ENCODE assay signal across 14 cellular contexts in genomic region chr10:120794390-120794789, GRCh38. TPM values are rescaled to one million over a fixed set of nuclear protein-coding genes. Genes with fewer than 3 reads are reported as not detected.
DNase-seq lines count a peak whose midpoint lies in the region; ATAC-seq and TF ChIP-seq lines count a peak whose summit lies in the region.
"Had no signal": no experiment of that assay in that cellular context is flagged by ENCODE, and none has a peak within 500 bp of the region (broad histone marks: within the 10 kb centered on the region; RNA-seq: fewer than 3 reads in every experiment).

No MANE protein-coding gene starts in this region.

- H3K36me3 ChIP-seq in BLaER1 (no peaks in the 10 kb centered on the region), SJCRH30 (no peaks in the 10 kb centered on the region), neuronal stem cell (replicated peaks in 1 of 2; ENCODE audit: control insufficient read depth in 2 of 2, insufficient read depth in 2 of 2, low read length in 2 of 2) (no peaks in the 10 kb centered on the region), thyroid gland (no peaks in the 10 kb centered on the region)

- no peak overlapping the region for H2BK120ac ChIP-seq in neuronal stem cell (ENCODE audit: low read depth, low read length)

- no peak overlapping the region for H3K4me3 Mint-ChIP-seq in MCF 10A (ENCODE audit: unreplicated experiment)
- H3K4me3 Mint-ChIP-seq: CD4-positive, alpha-beta T cell; H9 had no signal

- H3K9ac ChIP-seq in BLaER1 (no peak overlapping the region), neuronal stem cell (ENCODE audit: low read depth, low read length, poor library complexity) (no peak overlapping the region)

- H3K4me1 ChIP-seq in BLaER1 (peaks cover 20% of the 10 kb centered on the region), SJCRH30 (no peaks in the 10 kb centered on the region), neuronal stem cell (ENCODE audit: control insufficient read depth in 2 of 2, insufficient read depth in 1 of 2, low read depth in 1 of 2, low read length in 2 of 2) (peaks cover 16% of the 10 kb centered on the region in 2 donors), thyroid gland (no peaks in the 10 kb centered on the region)

- DNase-seq in NCI-H446 treated with DMSO at 0.1 percent for 48 hours (lab: John Stamatoyannopoulos, UW) (peak; percentile 33), SJCRH30 (peak; percentile 43 to 55), neuronal stem cell (ENCODE audit: low spot score) (no peak), amygdala (lab: John Stamatoyannopoulos, UW) (no peak), MCF 10A (ENCODE audit: unreplicated experiment) (no peak), thyroid gland (no peak)
- DNase-seq: 8988T; AML-193; CD4-positive, alpha-beta T cell; DMS79; GOT3; H9 had no signal

- WGBS in neuronal stem cell (ENCODE audit: extremely low coverage in 2 of 2, insufficient read length in 2 of 2, insufficient replicate concordance in 1 of 2), 2 donors: no CpG with 5 or more reads among the region's 4 CpGs
- 93 to 94% methylated on average over 4 of the region's 4 CpGs for WGBS in thyroid gland, 2 donors

- H2AFZ ChIP-seq in neuronal stem cell (ENCODE audit: low read length): no peak overlapping the region

- no peak overlapping the region for H3K18ac ChIP-seq in neuronal stem cell (ENCODE audit: low read length)

- no peak overlapping the region for H2BK15ac ChIP-seq in neuronal stem cell (ENCODE audit: low read length)

- H3K14ac ChIP-seq in neuronal stem cell (ENCODE audit: low read length): no peak overlapping the region

- H3K4me2 ChIP-seq in BLaER1 (peak overlapping the region; percentile 50), neuronal stem cell (ENCODE audit: insufficient read depth, low read length, poor library complexity, severe bottlenecking) (no peak overlapping the region)

- BruUV-seq in MCF 10A (replicated peaks; lab: Mats Ljungman, UMichigan): no TSS peak

- no peak overlapping the region for H4K91ac ChIP-seq in neuronal stem cell (ENCODE audit: low read depth, low read length, poor library complexity)

- intact Hi-C loops in MCF 10A (cut with micrococcal nuclease): no loop called here
- intact Hi-C loops in thyroid gland (cut with DNase I): no loop called here

- H3K27ac Mint-ChIP-seq in MCF 10A (ENCODE audit: low read depth, unreplicated experiment): no peak overlapping the region
- H3K27ac Mint-ChIP-seq: CD4-positive, alpha-beta T cell; H9 had no signal

- POLR2A ChIA-PET in MCF 10A (lab: Yijun Ruan, JAX): no interaction called here

- no peaks in the 10 kb centered on the region for H3K79me1 ChIP-seq in neuronal stem cell (ENCODE audit: low read depth, low read length)

- H3K4me1 Mint-ChIP-seq in MCF 10A (ENCODE audit: insufficient read depth, unreplicated experiment): no peaks in the 10 kb centered on the region

- no peak for ATAC-seq in HG02973 (IDR thresholded peaks at IDR 0.05; ENCODE audit: unreplicated experiment)

- no peaks in the 10 kb centered on the region for H4K20me1 ChIP-seq in BLaER1

- H3K23ac ChIP-seq in neuronal stem cell (ENCODE audit: low read depth, low read length, poor library complexity): no peak overlapping the region

- no peak overlapping the region for H2BK5ac ChIP-seq in neuronal stem cell (ENCODE audit: low read length)

- H3K9me3 ChIP-seq in BLaER1 (peaks cover 10% of the 10 kb centered on the region; the same call in 1 of the 2 replicates), SJCRH30 (replicated peaks) (no peaks in the 10 kb centered on the region), neuronal stem cell (replicated peaks in 1 of 2; ENCODE audit: control insufficient read depth in 2 of 2, insufficient read depth in 1 of 2, low read depth in 1 of 2, low read length in 2 of 2) (no peaks in the 10 kb centered on the region), thyroid gland (no peaks in the 10 kb centered on the region)

- peak overlapping the region; percentile 60 for H2AK5ac ChIP-seq in neuronal stem cell (ENCODE audit: low read depth, low read length)

- no peak overlapping the region for H3K4me3 ChIP-seq in BLaER1
- H3K4me3 ChIP-seq in SJCRH30: no peak overlapping the region
- peak overlapping the region in 1 of 2 donors; percentile 42 for H3K4me3 ChIP-seq in neuronal stem cell (ENCODE audit: low read length in 2 of 2)
- H3K4me3 ChIP-seq in thyroid gland (replicated peaks in 1 of 3): no peak overlapping the region

- CTCF ChIA-PET in MCF 10A (lab: Yijun Ruan, JAX): interaction anchor here (0.6 to 0.7 kb wide), 2 partner anchors 39 to 49 kb away, joined by 3 read pairs; no protein-coding TSS in a partner anchor

- H3K9me3 Mint-ChIP-seq in MCF 10A (ENCODE audit: unreplicated experiment): no peaks in the 10 kb centered on the region
- H3K9me3 Mint-ChIP-seq: CD4-positive, alpha-beta T cell had no signal

- no peak for TF ChIP-seq POLR2A in thyroid gland (IDR thresholded peaks at IDR 0.05)

- TF ChIP-seq CTCF in MCF 10A (IDR thresholded peaks at IDR 0.05; ENCODE audit: unreplicated experiment): no peak
- TF ChIP-seq CTCF in thyroid gland (IDR thresholded peaks at IDR 0.05): no peak

- H3K27me3 ChIP-seq in BLaER1 (no peaks in the 10 kb centered on the region), SJCRH30 (0 out of 2 replicates have a peak, but pooled peaks cover under 1% of the 10 kb centered on the region), neuronal stem cell (ENCODE audit: control insufficient read depth in 3 of 3, insufficient read depth in 3 of 3, low read depth in 1 of 3, low read length in 3 of 3) (no peaks in the 10 kb centered on the region), thyroid gland (no peaks in the 10 kb centered on the region)

- H3K4ac ChIP-seq in neuronal stem cell (ENCODE audit: low read length): no peak overlapping the region

- peaks cover 23% of the 10 kb centered on the region for H3K27me3 Mint-ChIP-seq in MCF 10A (ENCODE audit: insufficient read depth, unreplicated experiment)

- H4K8ac ChIP-seq in neuronal stem cell (ENCODE audit: low read depth, low read length): no peak overlapping the region

- H3K36me3 Mint-ChIP-seq in MCF 10A (ENCODE audit: insufficient read depth, unreplicated experiment): no peaks in the 10 kb centered on the region

- H2BK12ac ChIP-seq in neuronal stem cell (ENCODE audit: low read length): no peak overlapping the region

- no peak overlapping the region for H3K27ac ChIP-seq in BLaER1
- no peak overlapping the region for H3K27ac ChIP-seq in SJCRH30
- no peak overlapping the region for H3K27ac ChIP-seq in neuronal stem cell (replicated peaks; ENCODE audit: low read length)
- no peak overlapping the region for H3K27ac ChIP-seq in thyroid gland

RNA-seq across cellular contexts. Expression of gene WDR11, which starts 56.8 kb away (rescaled TPM):
- 63.9 and 76.5 TPM in 2 replicates for total RNA-seq in SJCRH30 (2014; rRNA removed; shearing (Covaris generic))
- polyA plus RNA-seq in neuronal stem cell (2013, experiment 1 of 2): 31.9 TPM
- polyA plus RNA-seq in neuronal stem cell (2013, experiment 2 of 2): 34.2 TPM
- total RNA-seq in MCF 10A (2022) (49.2 and 61.0 TPM in 2 replicates), thyroid gland (10 to 100 TPM; 76.9 to 95.5 (median 79.4) TPM)

Comparison
In these comparisons a context has a peak if more than half of its experiments do, and no peak if none do; other contexts are left out.
1. DNase-seq: peak in NCI-H446 treated with DMSO at 0.1 percent for 48 hours (single experiment) and SJCRH30 (2 of 2); none in neuronal stem cell (single experiment), amygdala (0 of 56), MCF 10A (single experiment) and thyroid gland (0 of 2).